In the genomic region with DNA sequence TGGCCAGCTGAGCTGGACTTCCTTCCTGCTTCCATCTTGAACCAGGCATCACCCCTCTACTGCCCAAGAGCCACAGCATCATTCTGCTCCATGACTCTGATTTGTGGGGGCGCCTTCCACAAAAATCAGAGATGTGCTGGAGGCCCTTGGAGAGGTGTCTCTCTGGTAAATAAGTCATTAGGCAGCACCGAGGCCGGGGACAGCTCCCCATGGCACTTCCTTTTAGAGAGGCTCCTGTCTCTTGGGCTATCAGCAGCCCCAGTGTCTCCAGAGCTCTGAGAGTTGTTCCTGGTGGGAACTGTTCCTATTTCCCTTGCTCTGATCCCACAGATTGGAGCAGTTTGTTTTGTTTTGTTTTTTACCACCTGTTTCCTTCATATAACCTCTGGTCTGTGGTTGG, we compare ENCODE assay signal across 21 cellular contexts. TPM values are rescaled to one million over a fixed set of nuclear protein-coding genes. Genes with fewer than 3 reads are reported as not detected.
DNase-seq lines count a peak whose midpoint lies in the region; TF ChIP-seq lines count a peak whose summit lies in the region.
"Had no signal": no experiment of that assay in that cellular context is flagged by ENCODE, and none has a peak within 500 bp of the region (broad histone marks: within the 10 kb centered on the region; RNA-seq: fewer than 3 reads in every experiment).

No MANE protein-coding gene starts in this region.

- no peak for TF ChIP-seq CTCF in A673 (conservative IDR thresholded peaks at IDR 0.05; ENCODE audit: low read depth, low read length)
- no peak for TF ChIP-seq CTCF in epithelial cell of esophagus (IDR thresholded peaks at IDR 0.05; ENCODE audit: insufficient read depth, low read depth, low read length, missing control alignments)
- no peak for TF ChIP-seq CTCF in WERI-Rb-1 (IDR thresholded peaks at IDR 0.05; ENCODE audit: low read depth, low read length)

- 6 to 7% methylated on average over 3 of the region's 3 CpGs for whole genome bisulfite sequencing in GM23248 (ENCODE audit: low coverage in 1 of 2, low lambda C conversion rate in 2 of 2, missing lambda C conversion rate in 2 of 2), 2 experiments

- H3K9me3 ChIP-seq in A673 (ENCODE audit: low read depth, low read length, poor library complexity, severe bottlenecking) (no peaks in the 10 kb centered on the region), GM23248 (ENCODE audit: low read depth) (no peaks in the 10 kb centered on the region), WERI-Rb-1 (ENCODE audit: severe bottlenecking) (peaks cover 4% of the 10 kb centered on the region)
- H3K9me3 ChIP-seq: Caco-2, prostate gland, vagina had no signal

- H2AFZ ChIP-seq in GM23248 = no peak overlapping the region

- H3K79me2 ChIP-seq in GM23248 (ENCODE audit: insufficient read depth) = no peaks in the 10 kb centered on the region

- in situ Hi-C loops in GM23248 (cut with MboI) = no loop called here

- H3K27me3 ChIP-seq in A673 (replicated peaks; ENCODE audit: insufficient read depth, low read depth, low read length, poor library complexity) = no peaks in the 10 kb centered on the region
- no peaks in the 10 kb centered on the region for H3K27me3 ChIP-seq in GM23248 (replicated peaks; ENCODE audit: insufficient read depth)
- no peaks in the 10 kb centered on the region for H3K27me3 ChIP-seq in WERI-Rb-1 (ENCODE audit: insufficient read depth, low read depth, severe bottlenecking)
- H3K27me3 ChIP-seq: vagina had no signal

- H3K4me3 ChIP-seq in A673 (ENCODE audit: low read depth, low read length, poor library complexity, severe bottlenecking) (no peak overlapping the region), GM23248 (no peak overlapping the region), epithelial cell of esophagus (ENCODE audit: low read length) (no peak overlapping the region), WERI-Rb-1 (ENCODE audit: low read depth, low read length) (no peak overlapping the region)
- H3K4me3 ChIP-seq: prostate gland, vagina had no signal

- no peak overlapping the region for H3K9ac ChIP-seq in GM23248

- intact Hi-C loops in A673 (cut with micrococcal nuclease; ENCODE audit: unreplicated experiment) = no loop called here
- intact Hi-C loops in activated T-helper 2 cell treated with anti-CD3 and anti-CD28 coated beads, Interferon-gamma antibody, Interleukin-2, Interleukin-4, amounts not matched to agents 10 μg/mL and 5 μg/mL and 100 μg/mL, durations not matched to agents 14 hours and 24 hours and 36 hours (cut with micrococcal nuclease) = no loop called here

- no peaks in the 10 kb centered on the region for H3K9me3 Mint-ChIP-seq in activated T-helper 2 cell treated with anti-CD3 and anti-CD28 coated beads, Interferon-gamma antibody, Interleukin-2, Interleukin-4, amounts not matched to agents 10 μg/mL and 5 μg/mL and 100 μg/mL, durations not matched to agents 14 hours and 24 hours and 36 hours
- H3K9me3 Mint-ChIP-seq in activated CD4-positive, alpha-beta memory T cell treated with anti-CD3 and anti-CD28 coated beads, Interleukin-2, amount 10 ng/mL, durations not matched to agents 7 days and 5 days = no peaks in the 10 kb centered on the region
- H3K9me3 Mint-ChIP-seq: activated CD4-positive, alpha-beta T cell treated with anti-CD3 and anti-CD28 coated beads, Interleukin-2, amount 10 ng/mL, durations not matched to agents 7 days and 5 days; activated naive CD4-positive, alpha-beta T cell treated with anti-CD3 and anti-CD28 coated beads, Interleukin-2, amount 50 U/mL, for 24 hours had no signal

- H3K4me1 Mint-ChIP-seq in activated T-helper 2 cell treated with anti-CD3 and anti-CD28 coated beads, Interferon-gamma antibody, Interleukin-2, Interleukin-4, amounts not matched to agents 10 μg/mL and 5 μg/mL and 100 μg/mL, durations not matched to agents 14 hours and 24 hours and 36 hours (ENCODE audit: low read depth) = no peaks in the 10 kb centered on the region
- H3K4me1 Mint-ChIP-seq in activated CD4-positive, alpha-beta memory T cell treated with anti-CD3 and anti-CD28 coated beads, Interleukin-2, amount 10 ng/mL, durations not matched to agents 7 days and 5 days = no peaks in the 10 kb centered on the region
- H3K4me1 Mint-ChIP-seq: activated CD4-positive, alpha-beta T cell treated with anti-CD3 and anti-CD28 coated beads, Interleukin-2, amount 10 ng/mL, durations not matched to agents 7 days and 5 days; activated naive CD4-positive, alpha-beta T cell treated with anti-CD3 and anti-CD28 coated beads, Interleukin-2, amount 50 U/mL, for 24 hours had no signal

- H3K27me3 Mint-ChIP-seq in activated T-helper 2 cell treated with anti-CD3 and anti-CD28 coated beads, Interferon-gamma antibody, Interleukin-2, Interleukin-4, amounts not matched to agents 10 μg/mL and 5 μg/mL and 100 μg/mL, durations not matched to agents 14 hours and 24 hours and 36 hours (ENCODE audit: low read depth) = no peaks in the 10 kb centered on the region
- H3K27me3 Mint-ChIP-seq in activated CD4-positive, alpha-beta memory T cell treated with anti-CD3 and anti-CD28 coated beads, Interleukin-2, amount 10 ng/mL, durations not matched to agents 7 days and 5 days = peaks cover 1% of the 10 kb centered on the region
- H3K27me3 Mint-ChIP-seq: activated naive CD4-positive, alpha-beta T cell treated with anti-CD3 and anti-CD28 coated beads, Interleukin-2, amount 50 U/mL, for 24 hours had no signal

- H3K27ac ChIP-seq in A673 (ENCODE audit: low read depth, low read length, poor library complexity, severe bottlenecking) = peak overlapping the region; percentile 40
- no peak overlapping the region for H3K27ac ChIP-seq in GM23248
- no peak overlapping the region for H3K27ac ChIP-seq in WERI-Rb-1
- H3K27ac ChIP-seq: prostate gland, vagina had no signal

- H3K4me1 ChIP-seq in A673 (ENCODE audit: insufficient read depth, low read length, poor library complexity, severe bottlenecking) (peaks cover 4% of the 10 kb centered on the region), GM23248 (ENCODE audit: insufficient read depth) (no peaks in the 10 kb centered on the region)
- H3K4me1 ChIP-seq: Caco-2 had no signal

- H3K4me2 ChIP-seq in GM23248 (ENCODE audit: unreplicated experiment) = no peak overlapping the region

- no peaks in the 10 kb centered on the region for H4K20me1 ChIP-seq in GM23248 (ENCODE audit: insufficient read depth)

- no TSS peak for BruUV-seq in A673 (replicated peaks; lab: Mats Ljungman, UMichigan)

- DNase-seq in A673 (ENCODE audit: low spot score) (peak; percentile 43), GM23248 (peak; percentile 13), epithelial cell of esophagus (ENCODE audit: low read depth) (peak; percentile 37), WERI-Rb-1 (no peak)
- DNase-seq in activated T-helper 2 cell treated with anti-CD3 and anti-CD28 coated beads, Interferon-gamma antibody, Interleukin-2, Interleukin-4, amounts not matched to agents 10 μg/mL and 5 μg/mL and 100 μg/mL, durations not matched to agents 14 hours and 24 hours and 36 hours (ENCODE audit: low spot score) = no peak
- DNase-seq in activated CD4-positive, alpha-beta memory T cell treated with anti-CD3 and anti-CD28 coated beads, Interleukin-2, amount 10 ng/mL, durations not matched to agents 7 days and 5 days = no peak
- DNase-seq in stimulated activated CD4-positive, alpha-beta T cell treated with anti-CD3 and anti-CD28 coated beads, Interleukin-12 subunit alpha, Interleukin-12 subunit beta, amount 100 ng/mL, for 4 hours = no peak
- DNase-seq: activated CD4-positive, alpha-beta T cell treated with anti-CD3 and anti-CD28 coated beads, Interleukin-2, amount 10 ng/mL, durations not matched to agents 7 days and 5 days; activated T-cell treated with anti-CD3 and anti-CD28 coated beads for 4 hours; AML-193; Caco-2; GF-D8; kidney glomerular epithelial cell; NCI-H1048; NCI-H2107; NCI-H524; stimulated activated CD8-positive, alpha-beta memory T cell treated with anti-CD3 and anti-CD28 coated beads, Interleukin-4, amount 100 ng/mL, for 48 hours had no signal

- H3K36me3 ChIP-seq in A673 (ENCODE audit: insufficient read depth, low read length, poor library complexity, severe bottlenecking) = peaks cover 9% of the 10 kb centered on the region
- H3K36me3 ChIP-seq in GM23248 (ENCODE audit: low read depth) = no peaks in the 10 kb centered on the region
- H3K36me3 ChIP-seq in WERI-Rb-1 = no peaks in the 10 kb centered on the region
- H3K36me3 ChIP-seq: prostate gland, vagina had no signal

- POLR2A ChIA-PET in A673 (lab: Charles Lee; ENCODE audit: low non-redundant PET) = no interaction called here
- POLR2A ChIA-PET in activated CD4-positive, alpha-beta memory T cell treated with anti-CD3 and anti-CD28 coated beads, Interleukin-2, amount 10 ng/mL, durations not matched to agents 7 days and 5 days (lab: Charles Lee) = no interaction called here

- H3K27ac Mint-ChIP-seq in activated T-helper 2 cell treated with anti-CD3 and anti-CD28 coated beads, Interferon-gamma antibody, Interleukin-2, Interleukin-4, amounts not matched to agents 10 μg/mL and 5 μg/mL and 100 μg/mL, durations not matched to agents 14 hours and 24 hours and 36 hours = no peak overlapping the region
- H3K27ac Mint-ChIP-seq in activated CD4-positive, alpha-beta memory T cell treated with anti-CD3 and anti-CD28 coated beads, Interleukin-2, amount 10 ng/mL, durations not matched to agents 7 days and 5 days = no peak overlapping the region
- H3K27ac Mint-ChIP-seq: activated CD4-positive, alpha-beta T cell treated with anti-CD3 and anti-CD28 coated beads, Interleukin-2, amount 10 ng/mL, durations not matched to agents 7 days and 5 days; activated naive CD4-positive, alpha-beta T cell treated with anti-CD3 and anti-CD28 coated beads, Interleukin-2, amount 50 U/mL, for 24 hours had no signal

- CTCF ChIA-PET in A673 (lab: Charles Lee) = no interaction called here
- CTCF ChIA-PET in activated CD4-positive, alpha-beta memory T cell treated with anti-CD3 and anti-CD28 coated beads, Interleukin-2, amount 10 ng/mL, durations not matched to agents 7 days and 5 days (lab: Charles Lee) = no interaction called here

- H3K36me3 Mint-ChIP-seq in activated T-helper 2 cell treated with anti-CD3 and anti-CD28 coated beads, Interferon-gamma antibody, Interleukin-2, Interleukin-4, amounts not matched to agents 10 μg/mL and 5 μg/mL and 100 μg/mL, durations not matched to agents 14 hours and 24 hours and 36 hours (ENCODE audit: low read depth) = no peaks in the 10 kb centered on the region
- no peaks in the 10 kb centered on the region for H3K36me3 Mint-ChIP-seq in activated CD4-positive, alpha-beta memory T cell treated with anti-CD3 and anti-CD28 coated beads, Interleukin-2, amount 10 ng/mL, durations not matched to agents 7 days and 5 days (ENCODE audit: low read depth)
- H3K36me3 Mint-ChIP-seq: activated naive CD4-positive, alpha-beta T cell treated with anti-CD3 and anti-CD28 coated beads, Interleukin-2, amount 50 U/mL, for 24 hours had no signal

- H3F3A ChIP-seq in GM23248 (ENCODE audit: insufficient read depth) = no peaks in the 10 kb centered on the region

- H3K4me3 Mint-ChIP-seq in activated T-helper 2 cell treated with anti-CD3 and anti-CD28 coated beads, Interferon-gamma antibody, Interleukin-2, Interleukin-4, amounts not matched to agents 10 μg/mL and 5 μg/mL and 100 μg/mL, durations not matched to agents 14 hours and 24 hours and 36 hours (ENCODE audit: low read depth) = no peak overlapping the region
- no peak overlapping the region for H3K4me3 Mint-ChIP-seq in activated CD4-positive, alpha-beta memory T cell treated with anti-CD3 and anti-CD28 coated beads, Interleukin-2, amount 10 ng/mL, durations not matched to agents 7 days and 5 days
- H3K4me3 Mint-ChIP-seq: activated CD4-positive, alpha-beta T cell treated with anti-CD3 and anti-CD28 coated beads, Interleukin-2, amount 10 ng/mL, durations not matched to agents 7 days and 5 days; activated naive CD4-positive, alpha-beta T cell treated with anti-CD3 and anti-CD28 coated beads, Interleukin-2, amount 50 U/mL, for 24 hours had no signal

- H3K9me2 ChIP-seq in GM23248 (ENCODE audit: insufficient read depth) = no peaks in the 10 kb centered on the region

RNA-seq across cellular contexts. Expression of gene NWD1, which starts 19.9 kb away (rescaled TPM):
- total RNA-seq in A673 (2021) = 1.7 and 1.8 TPM in 2 replicates
- total RNA-seq in GM23248 (2014; rRNA removed; shearing (Covaris generic)) = not detected in 2 replicates
- polyA plus RNA-seq in GM23248 (2016; fragmentation: Nextera tagmentation; extraction: Ambion mirVana) = not detected in 2 replicates
- polyA plus RNA-seq in PFSK-1 (2012; ENCODE audit: insufficient read length, low read depth) = not detected
- total RNA-seq in activated T-helper 2 cell treated with anti-CD3 and anti-CD28 coated beads, Interferon-gamma antibody, Interleukin-2, Interleukin-4, amounts not matched to agents 10 μg/mL and 5 μg/mL and 100 μg/mL, durations not matched to agents 14 hours and 24 hours and 36 hours = not detected in 2 replicates
- total RNA-seq in activated CD4-positive, alpha-beta memory T cell treated with anti-CD3 and anti-CD28 coated beads, Interleukin-2, amount 10 ng/mL, durations not matched to agents 7 days and 5 days = not detected
- total RNA-seq: activated CD4-positive, alpha-beta T cell treated with anti-CD3 and anti-CD28 coated beads, Interleukin-2, amount 10 ng/mL, durations not matched to agents 7 days and 5 days; Caco-2 had no signal

Comparison
In these comparisons a context has a peak if more than half of its experiments do, and no peak if none do; other contexts are left out.
1. DNase-seq: peak in A673 (single experiment), GM23248 (single experiment) and epithelial cell of esophagus (single experiment); none in activated T-helper 2 cell treated with anti-CD3 and anti-CD28 coated beads, Interferon-gamma antibody, Interleukin-2, Interleukin-4, amounts not matched to agents 10 μg/mL and 5 μg/mL and 100 μg/mL, durations not matched to agents 14 hours and 24 hours and 36 hours (single experiment), WERI-Rb-1 (single experiment), activated CD4-positive, alpha-beta memory T cell treated with anti-CD3 and anti-CD28 coated beads, Interleukin-2, amount 10 ng/mL, durations not matched to agents 7 days and 5 days (single experiment) and stimulated activated CD4-positive, alpha-beta T cell treated with anti-CD3 and anti-CD28 coated beads, Interleukin-12 subunit alpha, Interleukin-12 subunit beta, amount 100 ng/mL, for 4 hours (single experiment).